Comparison of ENCODE assay signal across 8 cellular contexts in the genomic region with DNA sequence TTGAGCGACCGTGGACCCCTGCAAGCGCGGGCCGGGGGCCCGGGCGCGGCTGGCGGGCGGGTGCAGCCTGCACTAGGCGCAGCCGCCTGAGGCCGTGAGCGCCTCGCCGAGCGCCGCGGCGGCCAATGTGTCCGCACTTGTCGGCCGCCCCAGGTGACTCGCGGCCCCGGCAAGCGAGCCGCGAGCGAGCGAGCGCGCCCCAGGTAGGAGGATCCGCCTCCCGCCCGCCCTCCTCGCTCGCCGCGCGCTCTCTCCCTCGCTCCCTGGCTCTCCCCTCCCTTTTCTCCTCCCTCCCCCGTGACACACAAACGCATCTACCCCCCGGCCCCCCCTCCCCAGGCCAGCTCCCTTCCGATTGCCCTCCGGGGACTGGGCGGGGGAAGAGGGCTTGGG. TPM values are rescaled to one million over a fixed set of nuclear protein-coding genes. Genes with fewer than 3 reads are reported as not detected.
DNase-seq lines count a peak whose midpoint lies in the region; ATAC-seq, FAIRE-seq and TF ChIP-seq lines count a peak whose summit lies in the region.

Gene WNT7B, minus strand, starts transcription at position 160 of the 393 bp plus-strand sequence. CDS start 408 bp downstream, outside the sequence.

- no peaks in the 10 kb centered on the region for H3K9me3 Mint-ChIP-seq in activated B cell treated with CpG ODN at 0.5 μM for 24 hours

- H3K36me3 ChIP-seq in right lobe of liver (no peaks in the 10 kb centered on the region), kidney (ENCODE audit: control insufficient read depth in 1 of 2, insufficient read depth in 2 of 2, low read length in 2 of 2) (no peaks in the 10 kb centered on the region), SJCRH30 (no peaks in the 10 kb centered on the region), testis (ENCODE audit: low read depth, missing control alignments) (no peaks in the 10 kb centered on the region)

- 5% methylated on average over 19 of the region's 48 CpGs for WGBS in right lobe of liver (ENCODE audit: insufficient coverage, low coverage, low lambda C conversion rate, missing lambda C conversion rate)
- WGBS in testis, 2 donors = 0% methylated on average over 31 of the region's 48 CpGs; no CpG with 5 or more reads in 1 of the 2 donors

- H3K27me3 ChIP-seq in right lobe of liver = peaks cover 9 to 20% of the 10 kb centered on the region in 2 donors
- H3K27me3 ChIP-seq in SJCRH30 = no peaks in the 10 kb centered on the region
- H3K27me3 ChIP-seq in testis = peaks cover 5% of the 10 kb centered on the region

- H3K4me1 ChIP-seq in right lobe of liver = peaks cover 0 to 8% (median 2%) of the 10 kb centered on the region in 4 donors
- H3K4me1 ChIP-seq in kidney (ENCODE audit: control insufficient read depth in 1 of 2, insufficient read depth in 1 of 2, low read depth in 1 of 2, low read length in 2 of 2) = peaks cover 0 to 10% of the 10 kb centered on the region in 2 donors
- no peaks in the 10 kb centered on the region for H3K4me1 ChIP-seq in SJCRH30
- H3K4me1 ChIP-seq in testis = peaks cover 5% of the 10 kb centered on the region

- peaks cover 25% of the 10 kb centered on the region for H3K4me1 Mint-ChIP-seq in activated B cell treated with CpG ODN at 0.5 μM for 24 hours

- intact Hi-C loops in activated B cell treated with CpG ODN at 0.5 μM for 24 hours (cut with micrococcal nuclease) = no loop called here
- intact Hi-C loops in right lobe of liver (cut with DNase I) = no loop called here
- intact Hi-C loops in kidney (cut with DNase I) = no loop called here
- intact Hi-C loops in testis (cut with DNase I; ENCODE audit: low total_unique reads) = no loop called here

- ATAC-seq in activated B cell treated with CpG ODN at 0.5 μM for 24 hours (ENCODE audit: low read depth) (no peak), right lobe of liver (no peak)

- FAIRE-seq in kidney (lab: Jason Lieb, UNC) = no peak

- DNase-seq in AG04449 (ENCODE audit: low read depth, low spot score) = no peak
- DNase-seq in HFF-Myc (ENCODE audit: extremely low read depth, low read depth) = no peak
- no peak for DNase-seq in activated B cell treated with CpG ODN at 0.5 μM for 24 hours
- no peak for DNase-seq in right lobe of liver
- no peak for DNase-seq in kidney
- DNase-seq in SJCRH30 = no peak
- DNase-seq in testis = no peak
- DNase-seq in NOMO-1 treated with DMSO at 0.1 percent for 48 hours (lab: John Stamatoyannopoulos, UW; ENCODE audit: unreplicated experiment) = no peak

- H3K27me3 Mint-ChIP-seq in activated B cell treated with CpG ODN at 0.5 μM for 24 hours = peaks cover 31% of the 10 kb centered on the region

- H3K27ac Mint-ChIP-seq in activated B cell treated with CpG ODN at 0.5 μM for 24 hours = no peak within 1 kb of the TSS

- H3K9me3 ChIP-seq in right lobe of liver (no peaks in the 10 kb centered on the region), kidney (ENCODE audit: control insufficient read depth in 1 of 2, low read length in 2 of 2) (no peaks in the 10 kb centered on the region), SJCRH30 (replicated peaks) (no peaks in the 10 kb centered on the region), testis (no peaks in the 10 kb centered on the region)

- H3K9ac ChIP-seq in kidney (ENCODE audit: low read length in 2 of 2) = no peak within 1 kb of the TSS

- POLR2A ChIA-PET in AG04449 (lab: Yijun Ruan, JAX) = no interaction called here
- POLR2A ChIA-PET in activated B cell treated with CpG ODN at 0.5 μM for 24 hours (lab: Charles Lee) = interaction anchor here (0.8 kb wide), 1 partner anchor 347 kb away, joined by 9 read pairs; no protein-coding TSS in a partner anchor

- TF ChIP-seq CTCF in AG04449 (IDR thresholded peaks at IDR 0.05; ENCODE audit: insufficient read depth, low read length, missing control alignments) (no peak), HFF-Myc (IDR thresholded peaks at IDR 0.05; ENCODE audit: low read depth, low read length, missing control alignments) (no peak), activated B cell treated with CpG ODN at 0.5 μM for 24 hours (IDR thresholded peaks at IDR 0.05) (no peak), right lobe of liver (IDR thresholded peaks at IDR 0.05) (no peak), kidney (IDR thresholded peaks at IDR 0.05; ENCODE audit: borderline replicate concordance, extremely low read depth, insufficient read depth) (no peak), testis (IDR thresholded peaks at IDR 0.05) (no peak)

- H3K4me3 Mint-ChIP-seq in activated B cell treated with CpG ODN at 0.5 μM for 24 hours = peak within 1 kb of the TSS; percentile 60

- CTCF ChIA-PET in AG04449 (lab: Yijun Ruan, JAX) (interaction anchor here (0.9 to 1.7 kb wide), 4 partner anchors 18 to 410 kb away, joined by 3 to 7 read pairs (median 3); no protein-coding TSS in a partner anchor), activated B cell treated with CpG ODN at 0.5 μM for 24 hours (lab: Charles Lee) (interaction anchor here (0.6 kb wide), 1 partner anchor 1898 kb away, joined by 3 read pairs; no protein-coding TSS in a partner anchor)

- TF ChIP-seq POLR2A in right lobe of liver (IDR thresholded peaks at IDR 0.05) (no peak), testis (IDR thresholded peaks at IDR 0.05) (no peak)

- H3K36me3 Mint-ChIP-seq in activated B cell treated with CpG ODN at 0.5 μM for 24 hours (ENCODE audit: low read depth) = no peaks in the 10 kb centered on the region

- H3K27ac ChIP-seq in right lobe of liver (no peak within 1 kb of the TSS), kidney (ENCODE audit: low read depth in 2 of 2, low read length in 2 of 2) (no peak within 1 kb of the TSS), SJCRH30 (no peak within 1 kb of the TSS), testis (no peak within 1 kb of the TSS)

- H3K4me3 ChIP-seq in AG04449 (ENCODE audit: low read depth, low read length) = peak within 1 kb of the TSS; percentile 31
- H3K4me3 ChIP-seq in HFF-Myc (replicated peaks; ENCODE audit: low read depth, low read length) = peak within 1 kb of the TSS; percentile 29
- peak within 1 kb of the TSS in 2 of 3 donors; percentile 11 to 16 for H3K4me3 ChIP-seq in right lobe of liver
- H3K4me3 ChIP-seq in kidney (ENCODE audit: low read length in 2 of 2) = no peak within 1 kb of the TSS
- no peak within 1 kb of the TSS for H3K4me3 ChIP-seq in SJCRH30
- H3K4me3 ChIP-seq in testis = peak within 1 kb of the TSS in 1 of 2 donors; percentile 23

RNA-seq across cellular contexts. Expression of gene WNT7B, which starts in this region (rescaled TPM):
- not detected in 2 replicates for total RNA-seq in activated B cell treated with CpG ODN at 0.5 μM for 24 hours
- under 1 TPM in 2 of 6 experiments, not detected in 4; 0.10 to 0.12 TPM for total RNA-seq in right lobe of liver
- 1.6 TPM for total RNA-seq in kidney
- 2.4 TPM for polyA plus RNA-seq in kidney (ENCODE audit: insufficient read depth, low read depth, low replicate concordance)
- not detected in 2 replicates for total RNA-seq in SJCRH30 (2014; rRNA removed; shearing (Covaris generic))
- 1 to 10 TPM; 1.3 to 1.9 TPM for total RNA-seq in testis
- 0.65 TPM for polyA plus RNA-seq in testis (ENCODE audit: insufficient read depth, low read depth, low replicate concordance)

Comparison
In these comparisons a context has a peak if more than half of its experiments do, and no peak if none do; other contexts are left out.
1. H3K4me3 ChIP-seq: peak in AG04449 (single experiment), HFF-Myc (single experiment) and right lobe of liver (2 of 3); none in kidney (0 of 2) and SJCRH30 (single experiment).